In genomic region chr11:70503201-70503877, GRCh38 we compare ENCODE assay signal across 19 cellular contexts.
DNase-seq lines count a peak whose midpoint lies in the region; ATAC-seq and TF ChIP-seq lines count a peak whose summit lies in the region.
"Had no signal": no experiment of that assay in that cellular context is flagged by ENCODE, and none has a peak within 500 bp of the region (broad histone marks: within the 10 kb centered on the region; RNA-seq: fewer than 3 reads in every experiment).

No MANE protein-coding gene starts in this region.

- H3K27me3 Mint-ChIP-seq in progenitor cell of endocrine pancreas = no peaks in the 10 kb centered on the region
- no peaks in the 10 kb centered on the region for H3K27me3 Mint-ChIP-seq in activated CD4-positive, alpha-beta T cell treated with anti-CD3 and anti-CD28 coated beads for 36 hours

- BruUV-seq in mammary epithelial cell (replicated peaks; lab: Mats Ljungman, UMichigan) = no TSS peak

- no peak overlapping the region for H3K27ac ChIP-seq in WERI-Rb-1
- no peak overlapping the region for H3K27ac ChIP-seq in mammary epithelial cell (ENCODE audit: insufficient read depth, low read depth, low read length)
- H3K27ac ChIP-seq: breast epithelium, left lung, testis had no signal

- H3K9me3 Mint-ChIP-seq in progenitor cell of endocrine pancreas (ENCODE audit: low read depth) = no peaks in the 10 kb centered on the region
- no peaks in the 10 kb centered on the region for H3K9me3 Mint-ChIP-seq in activated CD4-positive, alpha-beta T cell treated with anti-CD3 and anti-CD28 coated beads for 36 hours (ENCODE audit: low read depth)
- H3K9me3 Mint-ChIP-seq: activated naive CD4-positive, alpha-beta T cell treated with anti-CD3 and anti-CD28 coated beads for 36 hours; CD8-positive, alpha-beta T cell; T-helper 1 cell treated with Interleukin-12 subunit alpha and Interleukin-12 subunit beta and Interleukin-4 antibody, amounts not matched to agents 30 μg/mL and 1 μg/mL, for 36 hours had no signal

- CTCF ChIA-PET in mammary epithelial cell (lab: Charles Lee; ENCODE audit: low non-redundant PET) = interaction anchor here (0.6 kb wide), 1 partner anchor 907 kb away, joined by 3 read pairs; no protein-coding TSS in a partner anchor
- CTCF ChIA-PET in activated CD4-positive, alpha-beta T cell treated with anti-CD3 and anti-CD28 coated beads for 36 hours (lab: Charles Lee) = no interaction called here

- peak; percentile 83 for DNase-seq in NCI-H2029 (lab: John Stamatoyannopoulos, UW)
- DNase-seq in NCI-H2029 treated with DMSO at 0.1 percent for 48 hours (lab: John Stamatoyannopoulos, UW) = no peak
- DNase-seq in NCI-H2081 (lab: John Stamatoyannopoulos, UW) = peak; percentile 47 to 60
- peak; percentile 4 for DNase-seq in WERI-Rb-1
- no peak for DNase-seq in progenitor cell of endocrine pancreas (ENCODE audit: low spot score, unreplicated experiment)
- no peak for DNase-seq in mammary epithelial cell
- DNase-seq in GM19240 (ENCODE audit: insufficient read length, low spot score) = no peak
- no peak for DNase-seq in activated CD4-positive, alpha-beta T cell treated with anti-CD3 and anti-CD28 coated beads for 36 hours
- DNase-seq: activated naive CD4-positive, alpha-beta T cell treated with anti-CD3 and anti-CD28 coated beads for 36 hours; CD8-positive, alpha-beta T cell; GDM1; hippocampal formation; KG1; NCI-H446; stimulated activated CD4-positive, alpha-beta T cell treated with anti-CD3 and anti-CD28 coated beads, Interleukin-1b, Interleukin-23, amount 100 ng/mL, for 48 hours; testis had no signal

- intact Hi-C loops in mammary epithelial cell (cut with micrococcal nuclease) = no loop called here
- intact Hi-C loops in activated CD4-positive, alpha-beta T cell treated with anti-CD3 and anti-CD28 coated beads for 36 hours (cut with DNase I, micrococcal nuclease) = no loop called here

- H3K4me1 ChIP-seq in mammary epithelial cell (ENCODE audit: insufficient read depth, low read length) = no peaks in the 10 kb centered on the region
- H3K4me1 ChIP-seq: breast epithelium, left lung, testis had no signal

- no peaks in the 10 kb centered on the region for H3K9me3 ChIP-seq in WERI-Rb-1 (ENCODE audit: severe bottlenecking)
- no peaks in the 10 kb centered on the region for H3K9me3 ChIP-seq in mammary epithelial cell (replicated peaks; ENCODE audit: insufficient read depth, low read length)
- H3K9me3 ChIP-seq: breast epithelium, left lung, testis had no signal

- H3K4me2 ChIP-seq in mammary epithelial cell (ENCODE audit: insufficient read depth, low read depth, low read length) = no peak overlapping the region

- H3K27me3 ChIP-seq in WERI-Rb-1 (ENCODE audit: insufficient read depth, low read depth, severe bottlenecking) (no peaks in the 10 kb centered on the region), mammary epithelial cell (ENCODE audit: insufficient read depth, low read length) (no peaks in the 10 kb centered on the region)
- H3K27me3 ChIP-seq: breast epithelium, left lung, testis had no signal

- H3K9ac ChIP-seq in mammary epithelial cell (ENCODE audit: insufficient read depth, low read length) = no peak overlapping the region

- no peak overlapping the region for H2AFZ ChIP-seq in mammary epithelial cell (ENCODE audit: low read depth, low read length)

- TF ChIP-seq CTCF in WERI-Rb-1 (IDR thresholded peaks at IDR 0.05; ENCODE audit: low read depth, low read length) = no peak
- TF ChIP-seq CTCF in progenitor cell of endocrine pancreas (IDR thresholded peaks at IDR 0.05; ENCODE audit: unreplicated experiment) = no peak
- TF ChIP-seq CTCF in mammary epithelial cell (conservative IDR thresholded peaks at IDR 0.05 in 1 of 2, IDR thresholded peaks at IDR 0.05 in 1 of 2; ENCODE audit: extremely low read depth in 1 of 2, insufficient read depth in 1 of 2, low read depth in 1 of 2, low read length in 2 of 2) = no peak

- in situ Hi-C loops in mammary epithelial cell (cut with MboI; ENCODE audit: low sequenced_read_pairs in 2 of 2) = no loop called here

- no peaks in the 10 kb centered on the region for H3K79me2 ChIP-seq in mammary epithelial cell (ENCODE audit: insufficient read depth, low read length)

- no peak overlapping the region for H3K4me3 Mint-ChIP-seq in progenitor cell of endocrine pancreas (ENCODE audit: low read depth)
- no peak overlapping the region for H3K4me3 Mint-ChIP-seq in activated CD4-positive, alpha-beta T cell treated with anti-CD3 and anti-CD28 coated beads for 36 hours
- H3K4me3 Mint-ChIP-seq: activated naive CD4-positive, alpha-beta T cell treated with anti-CD3 and anti-CD28 coated beads for 36 hours; CD8-positive, alpha-beta T cell; T-helper 1 cell treated with Interleukin-12 subunit alpha and Interleukin-12 subunit beta and Interleukin-4 antibody, amounts not matched to agents 30 μg/mL and 1 μg/mL, for 36 hours had no signal

- WGBS in mammary epithelial cell (ENCODE audit: low coverage, missing lambda C conversion rate) = 87% methylated on average over 8 of the region's 11 CpGs

- H3K27ac Mint-ChIP-seq in progenitor cell of endocrine pancreas = peak overlapping the region; percentile 33
- H3K27ac Mint-ChIP-seq in activated CD4-positive, alpha-beta T cell treated with anti-CD3 and anti-CD28 coated beads for 36 hours = no peak overlapping the region
- H3K27ac Mint-ChIP-seq: activated naive CD4-positive, alpha-beta T cell treated with anti-CD3 and anti-CD28 coated beads for 36 hours; CD8-positive, alpha-beta T cell; T-helper 1 cell treated with Interleukin-12 subunit alpha and Interleukin-12 subunit beta and Interleukin-4 antibody, amounts not matched to agents 30 μg/mL and 1 μg/mL, for 36 hours had no signal

- H3K36me3 Mint-ChIP-seq in progenitor cell of endocrine pancreas (ENCODE audit: insufficient read depth) = no peaks in the 10 kb centered on the region
- no peaks in the 10 kb centered on the region for H3K36me3 Mint-ChIP-seq in activated CD4-positive, alpha-beta T cell treated with anti-CD3 and anti-CD28 coated beads for 36 hours (ENCODE audit: low read depth)
- H3K36me3 Mint-ChIP-seq: CD8-positive, alpha-beta T cell had no signal

- H3K36me3 ChIP-seq in WERI-Rb-1 (no peaks in the 10 kb centered on the region), mammary epithelial cell (ENCODE audit: insufficient read depth, low read length) (no peaks in the 10 kb centered on the region)
- H3K36me3 ChIP-seq: breast epithelium, left lung had no signal

- H3K4me3 ChIP-seq in WERI-Rb-1 (ENCODE audit: low read depth, low read length) = no peak overlapping the region
- H3K4me3 ChIP-seq in mammary epithelial cell (replicated peaks in 1 of 3; ENCODE audit: insufficient read depth in 1 of 3, low read depth in 2 of 3, low read length in 3 of 3) = no peak overlapping the region
- H3K4me3 ChIP-seq: breast epithelium, left lung, testis had no signal

- POLR2A ChIA-PET in activated CD4-positive, alpha-beta T cell treated with anti-CD3 and anti-CD28 coated beads for 36 hours (lab: Charles Lee) = no interaction called here

- no peak for ATAC-seq in activated CD4-positive, alpha-beta T cell treated with anti-CD3 and anti-CD28 coated beads for 36 hours
- ATAC-seq: CD8-positive, alpha-beta T cell; left lung had no signal

- dilution Hi-C loops in mammary epithelial cell (cut with HindIII; ENCODE audit: low sequenced_read_pairs) = no loop called here

- peaks cover 3% of the 10 kb centered on the region for H3K4me1 Mint-ChIP-seq in progenitor cell of endocrine pancreas (ENCODE audit: low read depth)
- no peaks in the 10 kb centered on the region for H3K4me1 Mint-ChIP-seq in activated CD4-positive, alpha-beta T cell treated with anti-CD3 and anti-CD28 coated beads for 36 hours

- no peaks in the 10 kb centered on the region for H4K20me1 ChIP-seq in mammary epithelial cell (ENCODE audit: insufficient read depth, low read length)

Comparison
In these comparisons a context has a peak if more than half of its experiments do, and no peak if none do; other contexts are left out.
1. DNase-seq: peak in NCI-H2029 (single experiment), NCI-H2081 (2 of 2) and WERI-Rb-1 (single experiment); none in NCI-H2029 treated with DMSO at 0.1 percent for 48 hours (single experiment), progenitor cell of endocrine pancreas (single experiment), mammary epithelial cell (single experiment), GM19240 (single experiment) and activated CD4-positive, alpha-beta T cell treated with anti-CD3 and anti-CD28 coated beads for 36 hours (single experiment).